10 cellular contexts compared by ENCODE assay signal in genomic region chr10:121597504-121598241, GRCh38.
A peak's percentile ranks its signal among the peaks of the same experiment; 100 is the strongest.
DNase-seq lines count a peak whose midpoint lies in the region; ATAC-seq lines count a peak whose summit lies in the region.
"Had no signal": no experiment of that assay in that cellular context is flagged by ENCODE, and none has a peak within 500 bp of the region (broad histone marks: within the 10 kb centered on the region; RNA-seq: fewer than 3 reads in every experiment).

No MANE protein-coding gene starts in this region.

- peak overlapping the region; percentile 63 to 72 for H3K9ac ChIP-seq in mucosa of rectum (ENCODE audit: low read depth in 1 of 2, low read length in 2 of 2)

- peaks cover 0 to 2% of the 10 kb centered on the region in 2 donors for H3K27me3 ChIP-seq in mucosa of rectum (ENCODE audit: control insufficient read depth in 2 of 2, insufficient read depth in 2 of 2, low read length in 2 of 2)

- ATAC-seq in effector memory CD8-positive, alpha-beta T cell (replicated peaks), result no peak
- ATAC-seq in HG02759 (IDR thresholded peaks at IDR 0.05; ENCODE audit: unreplicated experiment), result no peak

- H3K4me3 Mint-ChIP-seq in effector memory CD8-positive, alpha-beta T cell, result peak overlapping the region; percentile 33 to 49
- H3K4me3 Mint-ChIP-seq in T-helper 2 cell treated with Interferon-gamma antibody and Interleukin-4, amounts not matched to agents 5 μg/mL and 100 μg/mL, for 36 hours, result no peak overlapping the region
- H3K4me3 Mint-ChIP-seq: dendritic cell treated with granulocyte-macrophage colony-stimulating factor and Interleukin-4, amounts not matched to agents 40 ng/mL and 50 ng/mL, for 4 days; stimulated activated naive CD8-positive, alpha-beta T cell treated with anti-CD3 and anti-CD28 coated beads, Interleukin-15, Interleukin-2, amounts not matched to agents 100 ng/mL and 50 ng/mL, for 24 hours had no signal

- H3K4me1 ChIP-seq in mucosa of rectum (ENCODE audit: control insufficient read depth in 2 of 2, insufficient read depth in 2 of 2, low read length in 2 of 2), result peaks cover 3 to 6% of the 10 kb centered on the region in 2 donors

- H3K4me1 Mint-ChIP-seq in effector memory CD8-positive, alpha-beta T cell (ENCODE audit: low read depth in 2 of 2), result peaks cover 5 to 9% of the 10 kb centered on the region in 2 donors
- H3K4me1 Mint-ChIP-seq in T-helper 2 cell treated with Interferon-gamma antibody and Interleukin-4, amounts not matched to agents 5 μg/mL and 100 μg/mL, for 36 hours (ENCODE audit: low read depth), result no peaks in the 10 kb centered on the region

- no peaks in the 10 kb centered on the region for H3K36me3 Mint-ChIP-seq in effector memory CD8-positive, alpha-beta T cell (ENCODE audit: insufficient read depth)
- H3K36me3 Mint-ChIP-seq in T-helper 2 cell treated with Interferon-gamma antibody and Interleukin-4, amounts not matched to agents 5 μg/mL and 100 μg/mL, for 36 hours (ENCODE audit: low read depth), result no peaks in the 10 kb centered on the region

- H3K9me3 Mint-ChIP-seq in effector memory CD8-positive, alpha-beta T cell, result peaks cover 0 to 2% of the 10 kb centered on the region in 2 donors
- no peaks in the 10 kb centered on the region for H3K9me3 Mint-ChIP-seq in T-helper 2 cell treated with Interferon-gamma antibody and Interleukin-4, amounts not matched to agents 5 μg/mL and 100 μg/mL, for 36 hours
- H3K9me3 Mint-ChIP-seq: dendritic cell treated with granulocyte-macrophage colony-stimulating factor and Interleukin-4, amounts not matched to agents 40 ng/mL and 50 ng/mL, for 4 days; stimulated activated naive CD8-positive, alpha-beta T cell treated with anti-CD3 and anti-CD28 coated beads, Interleukin-15, Interleukin-2, amounts not matched to agents 100 ng/mL and 50 ng/mL, for 24 hours had no signal

- peaks cover 4 to 11% of the 10 kb centered on the region in 2 donors for H3K36me3 ChIP-seq in mucosa of rectum (ENCODE audit: control insufficient read depth in 2 of 2, insufficient read depth in 2 of 2, low read length in 2 of 2)

- H3K4me3 ChIP-seq in mucosa of rectum (ENCODE audit: low read length in 2 of 2), result peak overlapping the region; percentile 69 to 80

- H3K27ac ChIP-seq in mucosa of rectum (ENCODE audit: low read depth in 2 of 2, low read length in 2 of 2), result peak overlapping the region; percentile 64 to 68

- H3K27me3 Mint-ChIP-seq in effector memory CD8-positive, alpha-beta T cell, result peaks cover 32 to 57% of the 10 kb centered on the region in 2 donors
- peaks cover 60% of the 10 kb centered on the region for H3K27me3 Mint-ChIP-seq in T-helper 2 cell treated with Interferon-gamma antibody and Interleukin-4, amounts not matched to agents 5 μg/mL and 100 μg/mL, for 36 hours (ENCODE audit: low read depth)

- DNase-seq in stimulated activated CD4-positive, alpha-beta T cell treated with anti-CD3 and anti-CD28 coated beads, Interleukin-15, amount 100 ng/mL, for 24 hours, result peak; percentile 2
- no peak for DNase-seq in stimulated activated CD4-positive, alpha-beta T cell treated with anti-CD3 and anti-CD28 coated beads, Interleukin-1b, Interleukin-23, amount 100 ng/mL, for 48 hours
- peak in 1 of 3 experiments; percentile 1 for DNase-seq in effector memory CD8-positive, alpha-beta T cell
- DNase-seq in NCI-H2081 (lab: John Stamatoyannopoulos, UW) (no peak), iPS-NIHi11 (ENCODE audit: low spot score) (no peak)
- DNase-seq in T-helper 2 cell treated with Interferon-gamma antibody and Interleukin-4, amounts not matched to agents 5 μg/mL and 100 μg/mL, for 36 hours (ENCODE audit: low spot score), result no peak

- no peaks in the 10 kb centered on the region for H3K9me3 ChIP-seq in mucosa of rectum (ENCODE audit: control insufficient read depth in 2 of 2, low read length in 2 of 2)

- H3K27ac Mint-ChIP-seq in effector memory CD8-positive, alpha-beta T cell, result no peak overlapping the region
- no peak overlapping the region for H3K27ac Mint-ChIP-seq in T-helper 2 cell treated with Interferon-gamma antibody and Interleukin-4, amounts not matched to agents 5 μg/mL and 100 μg/mL, for 36 hours
- H3K27ac Mint-ChIP-seq: dendritic cell treated with granulocyte-macrophage colony-stimulating factor and Interleukin-4, amounts not matched to agents 40 ng/mL and 50 ng/mL, for 4 days; stimulated activated naive CD8-positive, alpha-beta T cell treated with anti-CD3 and anti-CD28 coated beads, Interleukin-15, Interleukin-2, amounts not matched to agents 100 ng/mL and 50 ng/mL, for 24 hours had no signal
